Comparison of ENCODE assay signal across 1 cellular context in genomic region chr9:131237931-131238401, GRCh38.
TF ChIP-seq lines count a peak whose summit lies in the region.

No MANE protein-coding gene starts in this region.

TF ChIP-seq in GM12878, 131 proteins besides CTCF, POLR2A, EP300 and RAD21 (continued from another document):
- TF ChIP-seq MTA2 (IDR thresholded peaks at IDR 0.05; ENCODE audit: low read depth), result 0 out of 2 replicates have a peak, but pooled peaks have one; percentile 14
- TF ChIP-seq CUX1 (IDR thresholded peaks at IDR 0.05; ENCODE audit: insufficient replicate concordance, low read depth, low read length), result no peak
- TF ChIP-seq STAT1 (conservative IDR thresholded peaks at IDR 0.05), result 0 out of 2 replicates have a peak, but pooled peaks have one; percentile 40
- TF ChIP-seq NRF1 (conservative IDR thresholded peaks at IDR 0.05; ENCODE audit: low read depth, low read length), result no peak
- 0 out of 2 replicates have a peak, but pooled peaks have one; percentile 58 for TF ChIP-seq RB1 (IDR thresholded peaks at IDR 0.05; ENCODE audit: borderline replicate concordance)
- TF ChIP-seq LARP7 (IDR thresholded peaks at IDR 0.05), result no peak
- no peak for TF ChIP-seq SIN3A (IDR thresholded peaks at IDR 0.05; ENCODE audit: low read depth, low read length)
- peak; percentile 30 for TF ChIP-seq RELA (IDR thresholded peaks at IDR 0.05; ENCODE audit: borderline replicate concordance, partially characterized antibody)
- 0 out of 2 replicates have a peak, but pooled peaks have one; percentile 27 for TF ChIP-seq CBFB (IDR thresholded peaks at IDR 0.05; ENCODE audit: low read depth)
- no peak for TF ChIP-seq CBX5 (IDR thresholded peaks at IDR 0.05; ENCODE audit: low read depth)
- TF ChIP-seq KAT2A (conservative IDR thresholded peaks at IDR 0.05; ENCODE audit: control insufficient read depth, low read depth, low read length), result no peak
- TF ChIP-seq STAT3 (IDR thresholded peaks at IDR 0.05; ENCODE audit: low read depth, low read length), result no peak
- no peak for TF ChIP-seq NR2C1 (IDR thresholded peaks at IDR 0.05)
- TF ChIP-seq POU2F2 (IDR thresholded peaks at IDR 0.05; ENCODE audit: borderline replicate concordance, low read depth, low read length), result peak; percentile 74; the same call in 2 of the 3 replicates
- TF ChIP-seq BACH1 (IDR thresholded peaks at IDR 0.05; ENCODE audit: borderline replicate concordance), result peak; percentile 14; the same call in 1 of the 2 replicates
- TF ChIP-seq MTA3 (IDR thresholded peaks at IDR 0.05; ENCODE audit: borderline replicate concordance, low read length), result 0 out of 2 replicates have a peak, but pooled peaks have one; percentile 69
- TF ChIP-seq RUNX3 (IDR thresholded peaks at IDR 0.05; ENCODE audit: low read length), result peak; percentile 80
